25 cellular contexts compared by ENCODE assay signal in the genomic region with DNA sequence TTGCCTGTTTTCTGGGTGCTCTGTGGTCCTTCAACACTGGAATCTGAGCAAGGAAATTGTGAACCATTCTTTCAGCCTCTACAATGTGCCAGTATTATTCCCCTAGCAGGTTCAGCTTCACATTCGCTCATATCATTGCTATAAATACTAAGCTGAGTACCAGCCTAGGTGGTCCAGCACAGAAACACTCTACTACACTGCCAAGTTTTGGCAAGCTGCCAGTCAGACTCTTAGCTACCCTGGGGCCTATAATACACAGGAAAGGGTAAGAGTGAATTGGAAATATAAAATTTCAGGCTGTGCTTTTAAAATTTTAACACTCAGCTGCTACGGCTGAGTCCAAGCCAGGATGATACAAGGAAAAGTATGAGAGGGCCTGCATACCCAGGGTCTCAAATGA. TPM values are rescaled to one million over a fixed set of nuclear protein-coding genes. Genes with fewer than 3 reads are reported as not detected.
"Had no signal": no experiment of that assay in that cellular context is flagged by ENCODE, and none has a peak within 500 bp of the region (broad histone marks: within the 10 kb centered on the region; RNA-seq: fewer than 3 reads in every experiment).

No MANE protein-coding gene starts in this region.

- DNase-seq: activated CD4-positive, alpha-beta T cell treated with anti-CD3 and anti-CD28 coated beads for 1 hour; activated CD4-positive, alpha-beta T cell treated with anti-CD3 and anti-CD28 coated beads, Interleukin-2, amount 50 U/mL, for 1 hour; activated CD8-positive, alpha-beta T cell treated with anti-CD3 and anti-CD28 coated beads, Interleukin-2, amount 10 ng/mL, durations not matched to agents 7 days and 5 days; activated gamma-delta T cell; body of pancreas; heart right ventricle; kidney; lower lobe of right lung; naive thymus-derived CD4-positive, alpha-beta T cell; small intestine; stimulated activated CD4-positive, alpha-beta T cell treated with anti-CD3 and anti-CD28 coated beads, Interleukin-2, amount 100 ng/mL, for 24 hours; stomach had no signal

- ATAC-seq: activated CD8-positive, alpha-beta T cell treated with anti-CD3 and anti-CD28 coated beads, Interleukin-2, amount 10 ng/mL, durations not matched to agents 7 days and 5 days; body of pancreas; heart right ventricle; lower lobe of right lung; naive thymus-derived CD4-positive, alpha-beta T cell; sciatic nerve; stimulated activated memory B cell treated with anti-CD40 and anti-IgM and Interleukin-4, amounts not matched to agents 10 μg/mL and 1 μg/mL and 100 μg/mL, for 72 hours had no signal

- H3K4me1 ChIP-seq: body of pancreas, heart right ventricle, lower lobe of right lung, stomach, suprapubic skin, tibial nerve had no signal

- H3K27ac ChIP-seq: body of pancreas, epithelial cell of prostate, heart right ventricle, lower lobe of right lung, stomach, suprapubic skin, tibial nerve had no signal

- H3K9me3 ChIP-seq: body of pancreas, heart right ventricle, lower lobe of right lung, stomach, suprapubic skin, tibial nerve had no signal

- H3K36me3 ChIP-seq: heart right ventricle, lower lobe of right lung, stomach, suprapubic skin, tibial nerve had no signal

- H3K4me3 ChIP-seq: body of pancreas, heart right ventricle, lower lobe of right lung, stomach, suprapubic skin, tibial nerve had no signal

- H3K27me3 ChIP-seq: body of pancreas, heart right ventricle, stomach, suprapubic skin, tibial nerve had no signal

RNA-seq across cellular contexts. Expression of a gene that starts 49.9 kb away (rescaled TPM):
- total RNA-seq: activated CD8-positive, alpha-beta T cell treated with anti-CD3 and anti-CD28 coated beads, Interleukin-2, amount 10 ng/mL, durations not matched to agents 7 days and 5 days; activated T-helper 1 cell treated with anti-CD3 and anti-CD28 coated beads, Interleukin-12 subunit alpha, Interleukin-12 subunit beta, Interleukin-2, Interleukin-4 antibody, amounts not matched to agents 30 ng/mL and 10 ng/mL and 1 ng/mL, durations not matched to agents 14 hours and 24 hours and 36 hours; body of pancreas; fibroblast of villous mesenchyme; kidney; mesenteric fat pad; mucosa of gallbladder; naive thymus-derived CD4-positive, alpha-beta T cell; neural crest cell; osteoblast; posterior vena cava; renal cortical epithelial cell; sciatic nerve; stomach; suprapubic skin; tibial nerve had no signal
